In the genomic region with DNA sequence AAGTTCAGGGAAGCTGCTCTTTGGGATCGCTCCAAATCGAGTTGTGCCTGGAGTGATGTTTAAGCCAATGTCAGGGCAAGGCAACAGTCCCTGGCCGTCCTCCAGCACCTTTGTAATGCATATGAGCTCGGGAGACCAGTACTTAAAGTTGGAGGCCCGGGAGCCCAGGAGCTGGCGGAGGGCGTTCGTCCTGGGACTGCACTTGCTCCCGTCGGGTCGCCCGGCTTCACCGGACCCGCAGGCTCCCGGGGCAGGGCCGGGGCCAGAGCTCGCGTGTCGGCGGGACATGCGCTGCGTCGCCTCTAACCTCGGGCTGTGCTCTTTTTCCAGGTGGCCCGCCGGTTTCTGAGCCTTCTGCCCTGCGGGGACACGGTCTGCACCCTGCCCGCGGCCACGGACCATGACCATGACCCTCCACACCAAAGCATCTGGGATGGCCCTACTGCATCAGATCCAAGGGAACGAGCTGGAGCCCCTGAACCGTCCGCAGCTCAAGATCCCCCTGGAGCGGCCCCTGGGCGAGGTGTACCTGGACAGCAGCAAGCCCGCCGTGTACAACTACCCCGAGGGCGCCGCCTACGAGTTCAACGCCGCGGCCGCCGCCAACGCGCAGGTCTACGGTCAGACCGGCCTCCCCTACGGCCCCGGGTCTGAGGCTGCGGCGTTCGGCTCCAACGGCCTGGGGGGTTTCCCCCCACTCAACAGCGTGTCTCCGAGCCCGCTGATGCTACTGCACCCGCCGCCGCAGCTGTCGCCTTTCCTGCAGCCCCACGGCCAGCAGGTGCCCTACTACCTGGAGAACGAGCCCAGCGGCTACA, we compare ENCODE assay signal across 8 cellular contexts. TPM values are rescaled to one million over a fixed set of nuclear protein-coding genes. Genes with fewer than 3 reads are reported as not detected.
DNase-seq lines count a peak whose midpoint lies in the region; ATAC-seq and TF ChIP-seq lines count a peak whose summit lies in the region.

ESR1 (plus strand) TSS at position 170 of the 818 bp plus-strand sequence; CDS start at position 401, 231 bp downstream.

- peaks cover 11% of the 10 kb centered on the region for H3K27me3 ChIP-seq in CD4-positive, CD25-positive, alpha-beta regulatory T cell (ENCODE audit: control insufficient read depth, insufficient read depth, low read length)
- peaks cover 67% of the 10 kb centered on the region for H3K27me3 ChIP-seq in HUES48 (ENCODE audit: control insufficient read depth, insufficient read depth, low read length)
- peaks cover 13% of the 10 kb centered on the region for H3K27me3 ChIP-seq in mammary epithelial cell (ENCODE audit: insufficient read depth, low read length)
- H3K27me3 ChIP-seq in right lobe of liver, result no peaks in the 10 kb centered on the region
- H3K27me3 ChIP-seq in tibial artery, result no peaks in the 10 kb centered on the region

- peaks cover 9% of the 10 kb centered on the region for H3K4me1 ChIP-seq in CD4-positive, CD25-positive, alpha-beta regulatory T cell (ENCODE audit: control insufficient read depth, insufficient read depth, low read length, poor library complexity, severe bottlenecking)
- H3K4me1 ChIP-seq in HUES48 (ENCODE audit: control insufficient read depth, insufficient read depth, low read length), result peaks cover 7% of the 10 kb centered on the region; the same call in 1 of the 2 replicates
- H3K4me1 ChIP-seq in mammary epithelial cell (ENCODE audit: insufficient read depth, low read length), result peaks cover 14% of the 10 kb centered on the region
- peaks cover 0 to 16% (median 0%) of the 10 kb centered on the region in 4 donors for H3K4me1 ChIP-seq in right lobe of liver
- peaks cover 0 to 75% (median 26%) of the 10 kb centered on the region in 4 donors for H3K4me1 ChIP-seq in tibial artery

- in situ Hi-C loops in mammary epithelial cell (cut with MboI; ENCODE audit: low sequenced_read_pairs in 2 of 2), result no loop called here

- no peak for TF ChIP-seq CTCF in mammary epithelial cell (conservative IDR thresholded peaks at IDR 0.05 in 1 of 2, IDR thresholded peaks at IDR 0.05 in 1 of 2; ENCODE audit: extremely low read depth in 1 of 2, insufficient read depth in 1 of 2, low read depth in 1 of 2, low read length in 2 of 2)
- no peak for TF ChIP-seq CTCF in right lobe of liver (IDR thresholded peaks at IDR 0.05)
- no peak for TF ChIP-seq CTCF in tibial artery (IDR thresholded peaks at IDR 0.05)

- H3K4me3 ChIP-seq in CD4-positive, CD25-positive, alpha-beta regulatory T cell (ENCODE audit: low read depth, low read length), result no peak within 1 kb of the TSS
- H3K4me3 ChIP-seq in HUES48 (ENCODE audit: low read depth, low read length), result peak within 1 kb of the TSS; percentile 56
- H3K4me3 ChIP-seq in mammary epithelial cell (replicated peaks in 1 of 3; ENCODE audit: insufficient read depth in 1 of 3, low read depth in 2 of 3, low read length in 3 of 3), result peak within 1 kb of the TSS; percentile 30 to 54 (median 50)
- peak within 1 kb of the TSS; percentile 14 to 31 (median 21) for H3K4me3 ChIP-seq in right lobe of liver
- peak within 1 kb of the TSS; percentile 69 to 73 for H3K4me3 ChIP-seq in tibial artery

- H3K4me2 ChIP-seq in mammary epithelial cell (ENCODE audit: insufficient read depth, low read depth, low read length), result peak within 1 kb of the TSS; percentile 88

- intact Hi-C loops in mammary epithelial cell (cut with micrococcal nuclease), result no loop called here
- intact Hi-C loops in right lobe of liver (cut with DNase I), result no loop called here
- intact Hi-C loops in tibial artery (cut with DNase I; ENCODE audit: low total_unique reads), result no loop called here

- H3K9ac ChIP-seq in HUES48 (ENCODE audit: low read depth, low read length) (no peak within 1 kb of the TSS), mammary epithelial cell (ENCODE audit: insufficient read depth, low read length) (no peak within 1 kb of the TSS)

- peak within 1 kb of the TSS in 3 of 4 donors; percentile 55 to 67 (median 61) for H3K4me3 Mint-ChIP-seq in CD4-positive, CD25-positive, alpha-beta regulatory T cell

- no peaks in the 10 kb centered on the region for H3K36me3 ChIP-seq in CD4-positive, CD25-positive, alpha-beta regulatory T cell (ENCODE audit: control insufficient read depth, insufficient read depth, low read length)
- no peaks in the 10 kb centered on the region for H3K36me3 ChIP-seq in HUES48 (ENCODE audit: control insufficient read depth, insufficient read depth, low read length)
- H3K36me3 ChIP-seq in mammary epithelial cell (ENCODE audit: insufficient read depth, low read length), result no peaks in the 10 kb centered on the region
- no peaks in the 10 kb centered on the region for H3K36me3 ChIP-seq in right lobe of liver
- H3K36me3 ChIP-seq in tibial artery, result no peaks in the 10 kb centered on the region

- no peaks in the 10 kb centered on the region for H3K9me3 ChIP-seq in CD4-positive, CD25-positive, alpha-beta regulatory T cell (ENCODE audit: control insufficient read depth in 2 of 2, low read length in 2 of 2)
- H3K9me3 ChIP-seq in HUES48 (ENCODE audit: control insufficient read depth, insufficient read depth, low read length) (no peaks in the 10 kb centered on the region), mammary epithelial cell (replicated peaks; ENCODE audit: insufficient read depth, low read length) (no peaks in the 10 kb centered on the region), right lobe of liver (no peaks in the 10 kb centered on the region), tibial artery (no peaks in the 10 kb centered on the region)

- peaks cover 0 to 13% (median 9%) of the 10 kb centered on the region in 4 donors for H3K4me1 Mint-ChIP-seq in CD4-positive, CD25-positive, alpha-beta regulatory T cell

- no peak within 1 kb of the TSS for H3K27ac ChIP-seq in CD4-positive, CD25-positive, alpha-beta regulatory T cell (ENCODE audit: insufficient read depth, low read length, poor library complexity, severe bottlenecking)
- H3K27ac ChIP-seq in HUES48 (ENCODE audit: low read depth, low read length) (no peak within 1 kb of the TSS), mammary epithelial cell (ENCODE audit: insufficient read depth, low read depth, low read length) (no peak within 1 kb of the TSS), right lobe of liver (no peak within 1 kb of the TSS), tibial artery (peak within 1 kb of the TSS; percentile 77 to 80)

- CTCF ChIA-PET in mammary epithelial cell (lab: Charles Lee; ENCODE audit: low non-redundant PET), result no interaction called here

- peaks cover 3% of the 10 kb centered on the region for H3K36me3 Mint-ChIP-seq in CD4-positive, CD25-positive, alpha-beta regulatory T cell

- BruUV-seq in mammary epithelial cell (replicated peaks; lab: Mats Ljungman, UMichigan), result no TSS peak

- H3K9me3 Mint-ChIP-seq in CD4-positive, CD25-positive, alpha-beta regulatory T cell, result peaks cover 0 to 3% (median 0%) of the 10 kb centered on the region in 7 donors

- peaks cover 66% of the 10 kb centered on the region for H3K27me3 Mint-ChIP-seq in CD4-positive, CD25-positive, alpha-beta regulatory T cell

- dilution Hi-C loops in mammary epithelial cell (cut with HindIII; ENCODE audit: low sequenced_read_pairs), result no loop called here

- H3K79me2 ChIP-seq in mammary epithelial cell (ENCODE audit: insufficient read depth, low read length), result no peaks in the 10 kb centered on the region

- peak in 1 of 3 donors; percentile 4 for DNase-seq in CD4-positive, CD25-positive, alpha-beta regulatory T cell
- DNase-seq in mammary epithelial cell (peak; percentile 3), right lobe of liver (peak in 2 of 3 donors; percentile 49 to 72), tibial artery (peak; percentile 54 to 73), NCI-H526 (lab: John Stamatoyannopoulos, UW) (no peak), 8988T (no peak)

- no peak for ATAC-seq in CD4-positive, CD25-positive, alpha-beta regulatory T cell (ENCODE audit: low read depth in 2 of 2)
- ATAC-seq in right lobe of liver (peak in 3 of 4 donors; percentile 4 to 69 (median 38)), GM18520 (IDR thresholded peaks at IDR 0.05; ENCODE audit: unreplicated experiment) (no peak)

- H4K20me1 ChIP-seq in mammary epithelial cell (ENCODE audit: insufficient read depth, low read length), result no peaks in the 10 kb centered on the region

- H3K27ac Mint-ChIP-seq in CD4-positive, CD25-positive, alpha-beta regulatory T cell, result no peak within 1 kb of the TSS

- 6% methylated on average over 24 of the region's 67 CpGs for WGBS in mammary epithelial cell (ENCODE audit: low coverage, missing lambda C conversion rate)
- WGBS in right lobe of liver (ENCODE audit: insufficient coverage, low coverage, low lambda C conversion rate, missing lambda C conversion rate), result 50% methylated on average over 24 of the region's 67 CpGs

- TF ChIP-seq POLR2A in right lobe of liver (IDR thresholded peaks at IDR 0.05), result no peak

- peak within 1 kb of the TSS; percentile 79 for H2AFZ ChIP-seq in mammary epithelial cell (ENCODE audit: low read depth, low read length)

RNA-seq across cellular contexts. Expression of gene ESR1, which starts in this region (rescaled TPM):
- total RNA-seq in CD4-positive, CD25-positive, alpha-beta regulatory T cell, result 4.7 TPM
- 1 to 10 TPM in 1 of 4 donors, under 1 TPM in 3; 0.18 to 1.4 (median 0.68) TPM for polyA plus RNA-seq in CD4-positive, CD25-positive, alpha-beta regulatory T cell
- total RNA-seq in mammary epithelial cell (under 1 TPM; 0.33 to 0.38 TPM), right lobe of liver (10 to 100 TPM in 4 of 6 experiments, 1 to 10 TPM in 2; 1.6 to 59.9 (median 18.6) TPM)
- 0.44 TPM for polyA plus RNA-seq in mammary epithelial cell
- not detected for polyA minus RNA-seq in mammary epithelial cell

Comparison
In these comparisons a context has a peak if more than half of its experiments do, and no peak if none do; other contexts are left out.
1. Peak in DNase-seq, H3K4me3 ChIP-seq and H3K4me2 ChIP-seq in mammary epithelial cell; RNA of the gene not detected or under 1 TPM.
2. ATAC-seq: peak in right lobe of liver (3 of 4); none in CD4-positive, CD25-positive, alpha-beta regulatory T cell (0 of 2) and GM18520 (single experiment).
3. DNase-seq: peak in right lobe of liver (2 of 3) and tibial artery (2 of 2); none in NCI-H526 (0 of 2) and 8988T (single experiment).
4. H3K27ac ChIP-seq: peak in tibial artery (2 of 2); none in CD4-positive, CD25-positive, alpha-beta regulatory T cell (single experiment), HUES48 (single experiment), mammary epithelial cell (single experiment) and right lobe of liver (0 of 3).